ENCODE assay signal across 7 cellular contexts in genomic region chr17:81601525-81602120, GRCh38. TPM values are rescaled to one million over a fixed set of nuclear protein-coding genes. Genes with fewer than 3 reads are reported as not detected.
A peak's percentile ranks its signal among the peaks of the same experiment; 100 is the strongest.
DNase-seq lines count a peak whose midpoint lies in the region; ATAC-seq and TF ChIP-seq lines count a peak whose summit lies in the region.

No MANE protein-coding gene starts in this region.

- H3K4me3 ChIP-seq in LNCaP clone FGC (ENCODE audit: low read depth, low read length) (no peak overlapping the region), adrenal gland (no peak overlapping the region), right atrium auricular region (no peak overlapping the region), sigmoid colon (no peak overlapping the region)

- DNase-seq in GM03348 (ENCODE audit: low spot score) (peak; percentile 84), LNCaP clone FGC (ENCODE audit: low read depth) (peak; percentile 23), RPMI7951 (ENCODE audit: low read depth) (peak; percentile 65), adrenal gland (peak in 5 of 7 donors; percentile 38 to 68 (median 56)), right atrium auricular region (ENCODE audit: low spot score) (no peak), sigmoid colon (no peak)

- TF ChIP-seq POLR2A in adrenal gland (IDR thresholded peaks at IDR 0.05) = no peak
- TF ChIP-seq POLR2A in sigmoid colon (IDR thresholded peaks at IDR 0.05) = no peak

- peaks cover 7 to 22% of the 10 kb centered on the region in 2 donors for H3K4me1 ChIP-seq in adrenal gland (replicated peaks in 1 of 2)
- peaks cover 0 to 20% of the 10 kb centered on the region in 2 donors for H3K4me1 ChIP-seq in right atrium auricular region
- peaks cover 0 to 24% (median 21%) of the 10 kb centered on the region in 4 donors for H3K4me1 ChIP-seq in sigmoid colon

- no peak for ATAC-seq in GM21367 (IDR thresholded peaks at IDR 0.05; ENCODE audit: unreplicated experiment)

- H3K27ac ChIP-seq in adrenal gland = peak overlapping the region in 1 of 5 donors; percentile 36
- no peak overlapping the region for H3K27ac ChIP-seq in right atrium auricular region
- H3K27ac ChIP-seq in sigmoid colon = no peak overlapping the region

- H3K36me3 ChIP-seq in adrenal gland (replicated peaks in 1 of 2) = peaks cover 0 to 68% of the 10 kb centered on the region in 2 donors
- H3K36me3 ChIP-seq in right atrium auricular region = peaks cover 85% of the 10 kb centered on the region
- H3K36me3 ChIP-seq in sigmoid colon = peaks cover 10 to 74% (median 32%) of the 10 kb centered on the region in 4 donors

- no peaks in the 10 kb centered on the region for H3K9me3 ChIP-seq in adrenal gland (replicated peaks in 1 of 3)
- H3K9me3 ChIP-seq in right atrium auricular region = no peaks in the 10 kb centered on the region
- H3K9me3 ChIP-seq in sigmoid colon = no peaks in the 10 kb centered on the region

- H3K27me3 ChIP-seq in adrenal gland (no peaks in the 10 kb centered on the region), right atrium auricular region (no peaks in the 10 kb centered on the region), sigmoid colon (no peaks in the 10 kb centered on the region)

- TF ChIP-seq CTCF in LNCaP clone FGC (IDR thresholded peaks at IDR 0.05; ENCODE audit: control insufficient read depth, extremely low read depth, insufficient read depth) (peak; percentile 65), adrenal gland (IDR thresholded peaks at IDR 0.05) (peak; percentile 65 to 86 (median 70)), right atrium auricular region (IDR thresholded peaks at IDR 0.05) (peak; percentile 76 to 86), sigmoid colon (IDR thresholded peaks at IDR 0.05) (peak in 3 of 4 experiments; percentile 46 to 77 (median 53))

- 35 to 39% (median 38%) methylated on average over 8 to 9 of the region's 9 CpGs for WGBS in adrenal gland, 4 donors
- 39 to 44% methylated on average over 9 of the region's 9 CpGs for WGBS in sigmoid colon, 2 donors

- no peak for TF ChIP-seq EP300 in sigmoid colon (IDR thresholded peaks at IDR 0.05)

- intact Hi-C loops in adrenal gland (cut with DNase I) = loop anchor here (10.0 kb wide), 1 partner anchor 87 kb away; the partner anchor contains the start of gene ACTG1 (in 2 of the 2)
- intact Hi-C loops in sigmoid colon (cut with DNase I) = loop anchor here (1.0 to 10.0 kb wide), 4 partner anchors 34 to 457 kb away; partner anchors contain the start of gene FAAP100

RNA-seq across cellular contexts. Expression of gene NPLOC4, which starts 35.3 kb away (rescaled TPM):
- total RNA-seq in RPMI7951 (2014; rRNA removed; shearing (Covaris generic)) = 26.9 and 30.8 TPM in 2 replicates
- total RNA-seq in adrenal gland (100 to 1,000 TPM in 3 of 8 donors, 10 to 100 TPM in 5; 78.5 to 140 (median 86.9) TPM), right atrium auricular region (10 to 100 TPM; 69.3 to 70.4 TPM), sigmoid colon (10 to 100 TPM; 47.1 to 59.7 (median 52.6) TPM)
- polyA plus RNA-seq in adrenal gland (100 to 1,000 TPM in 1 of 3 donors, 10 to 100 TPM in 2; 41.7 to 115 (median 52.5) TPM), sigmoid colon (10 to 100 TPM; 19.8 to 52.7 (median 34.9) TPM)

RNA-seq across cellular contexts. Expression of gene TSPAN10, which starts 35.4 kb away (rescaled TPM):
- 1.3 and 2.1 TPM in 2 replicates for total RNA-seq in RPMI7951 (2014; rRNA removed; shearing (Covaris generic))
- total RNA-seq in adrenal gland (1 to 10 TPM in 7 of 8 donors, under 1 TPM in 1; 0.18 to 5.9 (median 2.2) TPM), right atrium auricular region (not detected), sigmoid colon (1 to 10 TPM in 1 of 4 donors, under 1 TPM in 3; 0.36 to 1.7 (median 0.67) TPM)
- polyA plus RNA-seq in adrenal gland (1 to 10 TPM in 2 of 3 donors, under 1 TPM in 1; 0.27 to 3.9 (median 2.2) TPM), sigmoid colon (under 1 TPM; 0.46 to 0.76 (median 0.60) TPM)

RNA-seq across cellular contexts. Expression of gene FAAP100, which starts 49.5 kb away (rescaled TPM):
- 8.2 and 13.0 TPM in 2 replicates for total RNA-seq in RPMI7951 (2014; rRNA removed; shearing (Covaris generic))
- total RNA-seq in adrenal gland (10 to 100 TPM; 21.1 to 35.1 (median 31.7) TPM), right atrium auricular region (10 to 100 TPM; 12.8 to 13.7 TPM), sigmoid colon (10 to 100 TPM in 3 of 4 donors, 1 to 10 TPM in 1; 9.6 to 24.1 (median 14.6) TPM)
- polyA plus RNA-seq in adrenal gland (10 to 100 TPM in 2 of 3 donors, 1 to 10 TPM in 1; 2.5 to 89.0 (median 41.0) TPM), sigmoid colon (10 to 100 TPM in 2 of 3 donors, 1 to 10 TPM in 1; 6.6 to 27.2 (median 10.9) TPM)

RNA-seq across cellular contexts. Expression of gene PDE6G, which starts 54.7 kb away (rescaled TPM):
- 0.29 TPM in 1 of 2 replicates, not detected in the other for total RNA-seq in RPMI7951 (2014; rRNA removed; shearing (Covaris generic))
- total RNA-seq in adrenal gland (1 to 10 TPM in 4 of 8 donors, under 1 TPM in 1, not detected in 3; 0.35 to 2.3 (median 1.6) TPM), right atrium auricular region (not detected), sigmoid colon (1 to 10 TPM in 1 of 4 donors, not detected in 3; 3.7 TPM)
- polyA plus RNA-seq in adrenal gland (1 to 10 TPM; 1.2 to 5.9 (median 2.6) TPM), sigmoid colon (1 to 10 TPM in 2 of 3 donors, not detected in 1; 2.3 to 4.4 TPM)

Comparison
In these comparisons a context has a peak if more than half of its experiments do, and no peak if none do; other contexts are left out.
1. DNase-seq: peak in GM03348 (single experiment), LNCaP clone FGC (single experiment), RPMI7951 (single experiment) and adrenal gland (5 of 7); none in right atrium auricular region (single experiment) and sigmoid colon (single experiment).
2. Peak in every context shown above with its lines, with median percentiles within 50 percentile points of each other: CTCF ChIP-seq.